ENCODE assay signal across 9 cellular contexts in genomic region chr6:142702501-142703460, GRCh38.
DNase-seq lines count a peak whose midpoint lies in the region; ATAC-seq, FAIRE-seq and TF ChIP-seq lines count a peak whose summit lies in the region.
"Had no signal": no experiment of that assay in that cellular context is flagged by ENCODE, and none has a peak within 500 bp of the region (broad histone marks: within the 10 kb centered on the region; RNA-seq: fewer than 3 reads in every experiment).

No MANE protein-coding gene starts in this region.

- ATAC-seq in right cardiac atrium (peak; percentile 70 to 84), GM21390 (IDR thresholded peaks at IDR 0.05; ENCODE audit: unreplicated experiment) (no peak)

- H3K36me3 ChIP-seq in H7 (replicated peaks; ENCODE audit: control insufficient read depth, insufficient read depth, low read length) (no peaks in the 10 kb centered on the region), small intestine (ENCODE audit: control insufficient read depth in 2 of 2, insufficient read depth in 2 of 2, low read length in 2 of 2) (no peaks in the 10 kb centered on the region)
- H3K36me3 ChIP-seq: ovary had no signal

- intact Hi-C loops in right cardiac atrium (cut with DNase I), result no loop called here

- DNase-seq in H7 (peak; percentile 9), SKM-1 treated with dmso at 0.1 percent for 144 hours (lab: John Stamatoyannopoulos, UW; ENCODE audit: unreplicated experiment) (peak; percentile 95), right cardiac atrium (peak; percentile 16 to 69 (median 62)), small intestine (peak; percentile 9), HFFc6 (no peak), H54 (ENCODE audit: insufficient read length, low spot score) (no peak)
- DNase-seq in stimulated activated CD4-positive, alpha-beta T cell treated with anti-CD3 and anti-CD28 coated beads, Interleukin-15, amount 100 ng/mL, for 24 hours, result no peak

- peaks cover 3% of the 10 kb centered on the region; the same call in 1 of the 2 replicates for H3K4me1 Mint-ChIP-seq in HFFc6 (ENCODE audit: low read depth)

- no peaks in the 10 kb centered on the region for H3K27me3 Mint-ChIP-seq in HFFc6 (ENCODE audit: insufficient read depth)

- H3K27me3 ChIP-seq in H7 (ENCODE audit: control insufficient read depth, insufficient read depth, low read length), result no peaks in the 10 kb centered on the region
- H3K27me3 ChIP-seq in right cardiac atrium (ENCODE audit: control insufficient read depth, insufficient read depth), result no peaks in the 10 kb centered on the region
- no peaks in the 10 kb centered on the region for H3K27me3 ChIP-seq in small intestine (ENCODE audit: control insufficient read depth in 2 of 2, insufficient read depth in 2 of 2, low read length in 2 of 2)
- H3K27me3 ChIP-seq: ovary had no signal

- no peak overlapping the region for H3K4me3 ChIP-seq in H7 (ENCODE audit: insufficient read depth, low read depth, low read length)
- no peak overlapping the region for H3K4me3 ChIP-seq in right cardiac atrium (ENCODE audit: low read length)
- H3K4me3 ChIP-seq in small intestine (ENCODE audit: low read depth in 1 of 2, low read length in 2 of 2), result no peak overlapping the region
- H3K4me3 ChIP-seq: ovary had no signal

- H3K4me1 ChIP-seq in right cardiac atrium (ENCODE audit: control insufficient read depth, insufficient read depth, low read length), result peaks cover 2% of the 10 kb centered on the region
- no peaks in the 10 kb centered on the region for H3K4me1 ChIP-seq in small intestine (ENCODE audit: control insufficient read depth in 2 of 2, insufficient read depth in 1 of 2, low read depth in 1 of 2, low read length in 1 of 2)

- no peaks in the 10 kb centered on the region for H3K36me3 Mint-ChIP-seq in HFFc6 (ENCODE audit: low read depth)

- H3K27ac ChIP-seq in right cardiac atrium (ENCODE audit: low read length), result no peak overlapping the region
- peak overlapping the region in 1 of 2 donors; percentile 53 for H3K27ac ChIP-seq in small intestine (ENCODE audit: low read depth in 1 of 2, low read length in 1 of 2)
- H3K27ac ChIP-seq: ovary had no signal

- WGBS in right cardiac atrium, result 49% methylated on average over 12 of the region's 12 CpGs
- 66 to 78% (median 76%) methylated on average over 12 of the region's 12 CpGs for WGBS in small intestine, 3 donors

- TF ChIP-seq POLR2A in H54 (IDR thresholded peaks at IDR 0.05; ENCODE audit: low read depth, low read length), result no peak

- no peak overlapping the region for H3K4me3 Mint-ChIP-seq in HFFc6

- FAIRE-seq in small intestine (lab: Jason Lieb, UNC) (no peak), H54 (lab: Jason Lieb, UNC) (no peak)

- no peaks in the 10 kb centered on the region for H3K9me3 Mint-ChIP-seq in HFFc6

- no peaks in the 10 kb centered on the region for H3K9me3 ChIP-seq in right cardiac atrium (ENCODE audit: control insufficient read depth, low read length)
- no peaks in the 10 kb centered on the region for H3K9me3 ChIP-seq in small intestine (ENCODE audit: control insufficient read depth, low read depth)
- H3K9me3 ChIP-seq: ovary had no signal

- H3K27ac Mint-ChIP-seq in HFFc6, result no peak overlapping the region

- no peak for TF ChIP-seq CTCF in HFFc6 (IDR thresholded peaks at IDR 0.05)

Comparison
In these comparisons a context has a peak if more than half of its experiments do, and no peak if none do; other contexts are left out.
1. DNase-seq: peak in H7 (single experiment), SKM-1 treated with dmso at 0.1 percent for 144 hours (single experiment), right cardiac atrium (3 of 3) and small intestine (single experiment); none in stimulated activated CD4-positive, alpha-beta T cell treated with anti-CD3 and anti-CD28 coated beads, Interleukin-15, amount 100 ng/mL, for 24 hours (single experiment), HFFc6 (single experiment) and H54 (single experiment).